26 cellular contexts compared by ENCODE assay signal in genomic region chr2:148617219-148617618, GRCh38. TPM values are rescaled to one million over a fixed set of nuclear protein-coding genes. Genes with fewer than 3 reads are reported as not detected.
DNase-seq lines count a peak whose midpoint lies in the region; ATAC-seq, FAIRE-seq and TF ChIP-seq lines count a peak whose summit lies in the region.
"Had no signal": no experiment of that assay in that cellular context is flagged by ENCODE, and none has a peak within 500 bp of the region (broad histone marks: within the 10 kb centered on the region; RNA-seq: fewer than 3 reads in every experiment).

No MANE protein-coding gene starts in this region.

- H3K4me3 Mint-ChIP-seq in GM23338 (no peak overlapping the region), glutamatergic neuron (ENCODE audit: unreplicated experiment) (no peak overlapping the region)
- H3K4me3 Mint-ChIP-seq: CD14-positive monocyte; CD4-positive, alpha-beta memory T cell; CD4-positive, CD25-positive, alpha-beta regulatory T cell; CD8-positive, alpha-beta memory T cell had no signal

- H3K36me3 ChIP-seq in GM23338 (ENCODE audit: insufficient read depth) (no peaks in the 10 kb centered on the region), K562 (ENCODE audit: control insufficient read depth, insufficient read depth, low read length) (no peaks in the 10 kb centered on the region), vagina (no peaks in the 10 kb centered on the region)
- H3K36me3 ChIP-seq: BE2C, BLaER1 had no signal

- no peak for TF ChIP-seq EP300 in K562 (IDR thresholded peaks at IDR 0.05; ENCODE audit: low read length)

- H3K9me1 ChIP-seq in K562 (ENCODE audit: control insufficient read depth, insufficient read depth, low read length) = no peaks in the 10 kb centered on the region

- TF ChIP-seq CTCF in GM23338 (conservative IDR thresholded peaks at IDR 0.05; ENCODE audit: low read depth in 2 of 2) (no peak), K562 (IDR thresholded peaks at IDR 0.05 in 2 of 3, conservative IDR thresholded peaks at IDR 0.05 in 1 of 3; ENCODE audit: insufficient read depth in 2 of 3, low read depth in 1 of 3, low read length in 3 of 3) (no peak), glutamatergic neuron (IDR thresholded peaks at IDR 0.05; ENCODE audit: partially characterized antibody, unreplicated experiment) (no peak), vagina (IDR thresholded peaks at IDR 0.05) (no peak)

- H3K9me3 Mint-ChIP-seq in GM23338 (no peaks in the 10 kb centered on the region), glutamatergic neuron (ENCODE audit: unreplicated experiment) (no peaks in the 10 kb centered on the region)
- H3K9me3 Mint-ChIP-seq: CD8-positive, alpha-beta memory T cell had no signal

- H3K9me2 ChIP-seq in GM23338 (ENCODE audit: insufficient read depth) = 0 out of 2 replicates have a peak, but pooled peaks cover 7% of the 10 kb centered on the region

- peaks cover 25% of the 10 kb centered on the region for H3K4me1 Mint-ChIP-seq in GM23338
- peaks cover 7% of the 10 kb centered on the region for H3K4me1 Mint-ChIP-seq in glutamatergic neuron (ENCODE audit: low read depth, unreplicated experiment)

- TF ChIP-seq RAD21 in K562 (CRISPR knock-in tag; conservative IDR thresholded peaks at IDR 0.05 in 1 of 2, IDR thresholded peaks at IDR 0.05 in 1 of 2) = no peak

- DNase-seq in GM23338 (ENCODE audit: low spot score) = no peak
- no peak for DNase-seq in K562 (ENCODE audit: extremely low read depth in 1 of 4, low spot score in 3 of 4)
- DNase-seq in glutamatergic neuron = no peak
- no peak for DNase-seq in vagina (ENCODE audit: extremely low spot score in 2 of 2)
- DNase-seq: 8988T; ACHN; C1 segment of cervical spinal cord; CD4-positive, alpha-beta memory T cell; CD4-positive, CD25-positive, alpha-beta regulatory T cell; CD8-positive, alpha-beta memory T cell; COR-L47; DMS 273 treated with DMSO at 0.1 percent for 48 hours; DMS153; DMS53; DMS79; DND-41; EL; GDM1 had no signal

- 4% methylated on average over 5 of the region's 5 CpGs for WGBS in K562 (ENCODE audit: insufficient coverage, low coverage, missing lambda C conversion rate)

- H3K9ac ChIP-seq in K562 (ENCODE audit: insufficient read depth in 1 of 2, low read depth in 2 of 2, low read length in 2 of 2) = no peak overlapping the region
- H3K9ac ChIP-seq: BLaER1 had no signal

- H3K27me3 Mint-ChIP-seq in GM23338 (ENCODE audit: insufficient read depth, low read depth, poor library complexity) = no peaks in the 10 kb centered on the region
- H3K27me3 Mint-ChIP-seq in glutamatergic neuron (ENCODE audit: unreplicated experiment) = peaks cover 2% of the 10 kb centered on the region
- H3K27me3 Mint-ChIP-seq: CD4-positive, alpha-beta memory T cell had no signal

- H3K4me3 ChIP-seq in GM23338 = no peak overlapping the region
- no peak overlapping the region for H3K4me3 ChIP-seq in K562
- H3K4me3 ChIP-seq in vagina = no peak overlapping the region
- H3K4me3 ChIP-seq: BLaER1, GM12878 had no signal

- BruUV-seq in K562 (replicated peaks; lab: Mats Ljungman, UMichigan) = no TSS peak

- FAIRE-seq in K562 (lab: Jason Lieb, UNC) = no peak
- FAIRE-seq: A204.1, GM12878, GM12892, GM18507 had no signal

- H3K36me3 Mint-ChIP-seq in GM23338 (ENCODE audit: low read depth) (no peaks in the 10 kb centered on the region), glutamatergic neuron (ENCODE audit: unreplicated experiment) (no peaks in the 10 kb centered on the region)
- H3K36me3 Mint-ChIP-seq: CD14-positive monocyte; CD4-positive, alpha-beta memory T cell; CD4-positive, CD25-positive, alpha-beta regulatory T cell had no signal

- H3K27ac Mint-ChIP-seq in GM23338 (no peak overlapping the region), glutamatergic neuron (ENCODE audit: unreplicated experiment) (no peak overlapping the region)
- H3K27ac Mint-ChIP-seq: CD14-positive monocyte; CD4-positive, CD25-positive, alpha-beta regulatory T cell; CD8-positive, alpha-beta memory T cell had no signal

- no peaks in the 10 kb centered on the region for H3F3A ChIP-seq in GM23338 (replicated peaks; ENCODE audit: low read depth)

- intact Hi-C loops in K562 (cut with micrococcal nuclease) = no loop called here
- intact Hi-C loops in vagina (cut with DNase I) = no loop called here

- H4K20me1 ChIP-seq in GM23338 (replicated peaks; ENCODE audit: insufficient read depth) = no peaks in the 10 kb centered on the region
- H4K20me1 ChIP-seq in K562 (replicated peaks; ENCODE audit: control insufficient read depth, insufficient read depth, low read length) = no peaks in the 10 kb centered on the region
- H4K20me1 ChIP-seq: BLaER1 had no signal

- H3K27ac ChIP-seq in GM23338 (ENCODE audit: low read depth) = no peak overlapping the region
- H3K27ac ChIP-seq in K562 (ENCODE audit: extremely low read depth, low read depth, low read length) = no peak overlapping the region
- no peak overlapping the region for H3K27ac ChIP-seq in vagina
- H3K27ac ChIP-seq: BLaER1 had no signal

- H3K9me3 ChIP-seq in K562 (replicated peaks; ENCODE audit: control insufficient read depth, insufficient read depth, low read depth, low read length) (no peaks in the 10 kb centered on the region), vagina (no peaks in the 10 kb centered on the region)
- H3K9me3 ChIP-seq: BE2C, BLaER1 had no signal

- no peak for TF ChIP-seq POLR2A in K562 (conservative IDR thresholded peaks at IDR 0.05)
- no peak for TF ChIP-seq POLR2A in vagina (IDR thresholded peaks at IDR 0.05)

- H2AFZ ChIP-seq in GM23338 (peak overlapping the region; percentile 28; the same call in 1 of the 2 replicates), K562 (ENCODE audit: low read depth, low read length) (no peak overlapping the region)

- peaks cover 28% of the 10 kb centered on the region for H3K4me1 ChIP-seq in GM23338 (ENCODE audit: insufficient read depth)
- H3K4me1 ChIP-seq in K562 (replicated peaks in 1 of 2; ENCODE audit: control insufficient read depth in 2 of 2, insufficient read depth in 2 of 2, low read length in 2 of 2) = peaks cover 0 to 21% of the 10 kb centered on the region in 2 experiments; a peak in 3 of 5 replicates
- peaks cover 27% of the 10 kb centered on the region for H3K4me1 ChIP-seq in vagina
- H3K4me1 ChIP-seq: BE2C had no signal

- H3K4me2 ChIP-seq in GM23338 = no peak overlapping the region
- no peak overlapping the region for H3K4me2 ChIP-seq in K562 (ENCODE audit: insufficient read depth, low read length)
- H3K4me2 ChIP-seq: BLaER1 had no signal

- H3K27me3 ChIP-seq in GM23338 (ENCODE audit: insufficient read depth) (no peaks in the 10 kb centered on the region), K562 (ENCODE audit: control insufficient read depth in 2 of 2, insufficient read depth in 2 of 2, low read length in 2 of 2) (peaks cover 0 to 11% of the 10 kb centered on the region in 2 experiments; a peak in 3 of 5 replicates), vagina (no peaks in the 10 kb centered on the region)
- H3K27me3 ChIP-seq: BE2C, BLaER1 had no signal

- POLR2A ChIA-PET in K562 (lab: Yijun Ruan, JAX) = interaction anchor here (0.7 to 1.3 kb wide), 4 partner anchors 8 to 365 kb away, joined by 3 to 4 read pairs (median 3); no protein-coding TSS in a partner anchor

- in situ Hi-C loops in K562 (cut with MboI) = no loop called here

- CTCF ChIA-PET in K562 (lab: Yijun Ruan, JAX; ENCODE audit: low intra/inter-chr PET ratio) = no interaction called here

- ATAC-seq in GM23338 = no peak
- ATAC-seq in K562 = no peak
- no peak for ATAC-seq in HG03159 (IDR thresholded peaks at IDR 0.05; ENCODE audit: unreplicated experiment)
- ATAC-seq: GM12878 had no signal

- no peaks in the 10 kb centered on the region for H3K79me2 ChIP-seq in GM23338 (replicated peaks; ENCODE audit: insufficient read depth)
- no peaks in the 10 kb centered on the region for H3K79me2 ChIP-seq in K562 (ENCODE audit: control insufficient read depth, insufficient read depth, low read length)

TF ChIP-seq in GM23338, 12 proteins besides CTCF, POLR2A, EP300 and RAD21 (continues in another document):
- no peak for TF ChIP-seq EZH2 (IDR thresholded peaks at IDR 0.05; ENCODE audit: low read depth, unreplicated experiment)

TF ChIP-seq in K562, 482 proteins besides CTCF, POLR2A, EP300 and RAD21 (continues in another document):
- TF ChIP-seq LCOR (CRISPR knock-in tag; IDR thresholded peaks at IDR 0.05) = no peak
- no peak for TF ChIP-seq NFIX (CRISPR knock-in tag; IDR thresholded peaks at IDR 0.05; ENCODE audit: low read depth)
- no peak for TF ChIP-seq HLTF (IDR thresholded peaks at IDR 0.05)
- no peak for TF ChIP-seq GATA2 (CRISPR knock-in tag; IDR thresholded peaks at IDR 0.05)
- TF ChIP-seq CREBBP (IDR thresholded peaks at IDR 0.05; ENCODE audit: low read depth, low read length) = no peak
- no peak for TF ChIP-seq KDM2B (CRISPR knock-in tag; IDR thresholded peaks at IDR 0.05)
- TF ChIP-seq MEIS2 (IDR thresholded peaks at IDR 0.05; ENCODE audit: partially characterized antibody) = peak; percentile 61
- no peak for TF ChIP-seq MXD1 (CRISPR knock-in tag; IDR thresholded peaks at IDR 0.05; ENCODE audit: borderline replicate concordance, poor library complexity, severe bottlenecking)

RNA-seq across cellular contexts. Expression of gene EPC2, which starts 27.3 kb away (rescaled TPM):
- total RNA-seq in GM23338 (2014; rRNA removed; shearing (Covaris generic)) = 27.0 and 28.2 TPM in 2 replicates
- 6.3 TPM in 2 replicates for polyA plus RNA-seq in GM23338 (2016; fragmentation: Nextera tagmentation; extraction: Ambion mirVana)
- total RNA-seq in K562 (2011; cell fraction: chromatin; rRNA removed; ENCODE audit: low replicate concordance) = 29.3 and 103 TPM in 2 replicates
- total RNA-seq in K562 (2011; cell fraction: nucleolus; rRNA removed) = 17.2 and 20.8 TPM in 2 replicates
- total RNA-seq in K562 (2011; cell fraction: nucleoplasm; rRNA removed) = 59.7 and 110 TPM in 2 replicates
- 17.2 and 18.0 TPM in 2 replicates for total RNA-seq in K562 (2014; rRNA removed)
- 30.1 and 37.9 TPM in 2 replicates for total RNA-seq in K562 (2014; rRNA removed; fragmentation: Illumina TruSeq; extraction: Trizol)
- total RNA-seq in K562 (2015; rRNA removed; fragmentation: Illumina TruSeq; extraction: Trizol) = 29.5 and 31.9 TPM in 2 replicates
- 24.1 and 29.5 TPM in 2 replicates for total RNA-seq in K562 (2021)
- 30.7 and 35.8 TPM in 2 replicates for polyA plus RNA-seq in K562 (2011; rRNA removed)
- polyA plus RNA-seq in K562 (2011; cell fraction: cytosol; rRNA removed) = 11.9 and 22.2 TPM in 2 replicates
- 21.3 and 27.9 TPM in 2 replicates for polyA plus RNA-seq in K562 (2011; cell fraction: nucleus; rRNA removed)
- 18.9 and 24.2 TPM in 2 replicates for polyA plus RNA-seq in K562 (2012)
- 28.0 and 29.1 TPM in 2 replicates for polyA plus RNA-seq in K562 (2014; fragmentation: Illumina TruSeq; extraction: Trizol)
- polyA plus RNA-seq in K562 (2014; fragmentation: Nextera tagmentation; extraction: Ambion mirVana) = 1 to 10 TPM; 7.0 to 7.6 TPM
- 17.3 and 20.0 TPM in 2 replicates for polyA plus RNA-seq in K562 (2014; rRNA removed)
- 55.8 and 58.9 TPM in 2 replicates for polyA minus RNA-seq in K562 (2011; rRNA and poly(A)+ RNA removed)
- polyA minus RNA-seq in K562 (2011; cell fraction: cytosol; rRNA and poly(A)+ RNA removed) = 12.3 and 15.6 TPM in 2 replicates
- polyA minus RNA-seq in K562 (2011; cell fraction: nucleus; rRNA and poly(A)+ RNA removed) = 41.3 and 46.5 TPM in 2 replicates
- 40.9 TPM for total RNA-seq in glutamatergic neuron (ENCODE audit: unreplicated experiment)
- total RNA-seq in vagina = 31.9 TPM
